1 cellular context compared by ENCODE assay signal in the genomic region with DNA sequence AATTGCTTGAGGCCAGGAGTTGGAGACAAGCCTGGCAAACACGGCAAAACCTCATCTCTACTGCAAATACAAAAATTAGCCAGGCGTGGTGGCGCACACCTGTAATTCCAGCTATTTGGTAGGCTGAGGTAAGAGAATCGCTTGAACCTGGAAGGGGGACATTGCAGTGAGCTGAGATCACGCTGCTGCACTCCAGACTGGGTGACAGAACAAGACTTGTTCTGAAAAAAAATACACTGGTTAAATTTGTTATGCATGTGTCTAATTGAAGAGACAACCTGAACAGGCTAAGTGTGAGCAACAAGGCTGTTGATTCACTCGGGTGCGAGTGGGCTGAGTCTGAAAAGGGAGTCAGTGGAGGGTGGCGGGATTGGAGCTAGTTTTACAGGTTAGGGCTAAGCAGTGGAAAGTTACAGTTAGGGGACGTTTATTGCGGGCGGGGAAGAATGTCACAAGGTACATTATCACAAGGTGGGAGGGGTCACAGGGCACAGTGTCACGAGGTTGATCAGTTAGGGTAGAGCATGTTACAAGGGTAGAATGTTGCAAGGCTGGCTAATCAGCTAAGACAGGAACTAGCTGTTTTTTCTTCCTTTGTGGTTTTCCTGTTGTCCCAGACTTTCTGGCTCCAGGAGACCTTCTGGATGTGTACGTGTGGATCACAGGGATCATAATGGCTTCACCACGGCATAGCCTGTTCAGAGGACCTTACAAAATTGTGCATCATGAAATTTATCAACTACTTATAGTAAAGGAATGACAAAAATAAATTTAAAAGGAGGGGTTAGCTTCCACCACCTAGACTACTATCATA.
TF ChIP-seq lines count a peak whose summit lies in the region.

No MANE protein-coding gene starts in this region.

TF ChIP-seq in K562, 482 proteins besides CTCF, POLR2A, EP300 and RAD21 (continued from another document and continues in another):
- peak; percentile 72; the same call in 1 of the 2 replicates for TF ChIP-seq JUND (IDR thresholded peaks at IDR 0.05; ENCODE audit: borderline replicate concordance, low read depth, low read length)
- peak; percentile 74; the same call in 2 of the 3 replicates for TF ChIP-seq JUND (tag; IDR thresholded peaks at IDR 0.05; ENCODE audit: borderline replicate concordance, low read depth, low read length)
- TF ChIP-seq, protein P1, sequence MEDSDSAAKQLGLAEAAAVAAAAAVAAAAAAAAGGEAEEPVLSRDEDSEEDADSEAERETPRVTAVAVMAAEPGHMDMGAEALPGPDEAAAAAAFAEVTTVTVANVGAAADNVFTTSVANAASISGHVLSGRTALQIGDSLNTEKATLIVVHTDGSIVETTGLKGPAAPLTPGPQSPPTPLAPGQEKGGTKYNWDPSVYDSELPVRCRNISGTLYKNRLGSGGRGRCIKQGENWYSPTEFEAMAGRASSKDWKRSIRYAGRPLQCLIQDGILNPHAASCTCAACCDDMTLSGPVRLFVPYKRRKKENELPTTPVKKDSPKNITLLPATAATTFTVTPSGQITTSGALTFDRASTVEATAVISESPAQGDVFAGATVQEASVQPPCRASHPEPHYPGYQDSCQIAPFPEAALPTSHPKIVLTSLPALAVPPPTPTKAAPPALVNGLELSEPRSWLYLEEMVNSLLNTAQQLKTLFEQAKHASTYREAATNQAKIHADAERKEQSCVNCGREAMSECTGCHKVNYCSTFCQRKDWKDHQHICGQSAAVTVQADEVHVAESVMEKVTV (CRISPR knock-in tag; IDR thresholded peaks at IDR 0.05), result peak; percentile 17; the same call in 1 of the 2 replicates
- TF ChIP-seq HDAC1 (IDR thresholded peaks at IDR 0.05), result peak in 1 of 2 experiments; percentile 59; a peak in 1 of 4 replicates
- no peak for TF ChIP-seq ZNF778 (CRISPR knock-in tag; IDR thresholded peaks at IDR 0.05)
- TF ChIP-seq, protein P2, sequence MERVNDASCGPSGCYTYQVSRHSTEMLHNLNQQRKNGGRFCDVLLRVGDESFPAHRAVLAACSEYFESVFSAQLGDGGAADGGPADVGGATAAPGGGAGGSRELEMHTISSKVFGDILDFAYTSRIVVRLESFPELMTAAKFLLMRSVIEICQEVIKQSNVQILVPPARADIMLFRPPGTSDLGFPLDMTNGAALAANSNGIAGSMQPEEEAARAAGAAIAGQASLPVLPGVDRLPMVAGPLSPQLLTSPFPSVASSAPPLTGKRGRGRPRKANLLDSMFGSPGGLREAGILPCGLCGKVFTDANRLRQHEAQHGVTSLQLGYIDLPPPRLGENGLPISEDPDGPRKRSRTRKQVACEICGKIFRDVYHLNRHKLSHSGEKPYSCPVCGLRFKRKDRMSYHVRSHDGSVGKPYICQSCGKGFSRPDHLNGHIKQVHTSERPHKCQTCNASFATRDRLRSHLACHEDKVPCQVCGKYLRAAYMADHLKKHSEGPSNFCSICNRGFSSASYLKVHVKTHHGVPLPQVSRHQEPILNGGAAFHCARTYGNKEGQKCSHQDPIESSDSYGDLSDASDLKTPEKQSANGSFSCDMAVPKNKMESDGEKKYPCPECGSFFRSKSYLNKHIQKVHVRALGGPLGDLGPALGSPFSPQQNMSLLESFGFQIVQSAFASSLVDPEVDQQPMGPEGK (CRISPR knock-in tag; IDR thresholded peaks at IDR 0.05; ENCODE audit: borderline replicate concordance), result peak; percentile 37; the same call in 1 of the 2 replicates
- no peak; the same call in 1 of the 2 replicates for TF ChIP-seq ELF2 (CRISPR knock-in tag; IDR thresholded peaks at IDR 0.05)
- TF ChIP-seq U2AF2 (optimal IDR thresholded peaks at IDR 0.05; ENCODE audit: low read depth, low read length), result no peak
- peak; percentile 73; the same call in 1 of the 2 replicates for TF ChIP-seq CTBP1 (IDR thresholded peaks at IDR 0.05; ENCODE audit: borderline replicate concordance)
- TF ChIP-seq, protein P3, sequence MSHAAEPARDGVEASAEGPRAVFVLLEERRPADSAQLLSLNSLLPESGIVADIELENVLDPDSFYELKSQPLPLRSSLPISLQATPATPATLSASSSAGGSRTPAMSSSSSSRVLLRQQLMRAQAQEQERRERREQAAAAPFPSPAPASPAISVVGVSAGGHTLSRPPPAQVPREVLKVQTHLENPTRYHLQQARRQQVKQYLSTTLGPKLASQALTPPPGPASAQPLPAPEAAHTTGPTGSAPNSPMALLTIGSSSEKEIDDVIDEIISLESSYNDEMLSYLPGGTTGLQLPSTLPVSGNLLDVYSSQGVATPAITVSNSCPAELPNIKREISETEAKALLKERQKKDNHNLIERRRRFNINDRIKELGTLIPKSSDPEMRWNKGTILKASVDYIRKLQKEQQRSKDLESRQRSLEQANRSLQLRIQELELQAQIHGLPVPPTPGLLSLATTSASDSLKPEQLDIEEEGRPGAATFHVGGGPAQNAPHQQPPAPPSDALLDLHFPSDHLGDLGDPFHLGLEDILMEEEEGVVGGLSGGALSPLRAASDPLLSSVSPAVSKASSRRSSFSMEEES (CRISPR knock-in tag; IDR thresholded peaks at IDR 0.05), result peak; percentile 96
- TF ChIP-seq, protein P4, sequence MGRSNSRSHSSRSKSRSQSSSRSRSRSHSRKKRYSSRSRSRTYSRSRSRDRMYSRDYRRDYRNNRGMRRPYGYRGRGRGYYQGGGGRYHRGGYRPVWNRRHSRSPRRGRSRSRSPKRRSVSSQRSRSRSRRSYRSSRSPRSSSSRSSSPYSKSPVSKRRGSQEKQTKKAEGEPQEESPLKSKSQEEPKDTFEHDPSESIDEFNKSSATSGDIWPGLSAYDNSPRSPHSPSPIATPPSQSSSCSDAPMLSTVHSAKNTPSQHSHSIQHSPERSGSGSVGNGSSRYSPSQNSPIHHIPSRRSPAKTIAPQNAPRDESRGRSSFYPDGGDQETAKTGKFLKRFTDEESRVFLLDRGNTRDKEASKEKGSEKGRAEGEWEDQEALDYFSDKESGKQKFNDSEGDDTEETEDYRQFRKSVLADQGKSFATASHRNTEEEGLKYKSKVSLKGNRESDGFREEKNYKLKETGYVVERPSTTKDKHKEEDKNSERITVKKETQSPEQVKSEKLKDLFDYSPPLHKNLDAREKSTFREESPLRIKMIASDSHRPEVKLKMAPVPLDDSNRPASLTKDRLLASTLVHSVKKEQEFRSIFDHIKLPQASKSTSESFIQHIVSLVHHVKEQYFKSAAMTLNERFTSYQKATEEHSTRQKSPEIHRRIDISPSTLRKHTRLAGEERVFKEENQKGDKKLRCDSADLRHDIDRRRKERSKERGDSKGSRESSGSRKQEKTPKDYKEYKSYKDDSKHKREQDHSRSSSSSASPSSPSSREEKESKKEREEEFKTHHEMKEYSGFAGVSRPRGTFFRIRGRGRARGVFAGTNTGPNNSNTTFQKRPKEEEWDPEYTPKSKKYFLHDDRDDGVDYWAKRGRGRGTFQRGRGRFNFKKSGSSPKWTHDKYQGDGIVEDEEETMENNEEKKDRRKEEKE (IDR thresholded peaks at IDR 0.05; ENCODE audit: borderline replicate concordance in 1 of 2, control insufficient read depth in 1 of 2, low read depth in 2 of 2, low read length in 1 of 2), result peak in 1 of 2 experiments; percentile 59; a peak in 1 of 4 replicates
- peak; percentile 89; the same call in 1 of the 2 replicates for TF ChIP-seq ESRRA (IDR thresholded peaks at IDR 0.05; ENCODE audit: borderline replicate concordance, low read depth)
- TF ChIP-seq ZNF583 (CRISPR knock-in tag; IDR thresholded peaks at IDR 0.05), result peak; percentile 48; the same call in 1 of the 2 replicates
- TF ChIP-seq ZNF77 (CRISPR knock-in tag; IDR thresholded peaks at IDR 0.05), result no peak
- TF ChIP-seq MYBL2 (IDR thresholded peaks at IDR 0.05; ENCODE audit: low read depth), result peak; percentile 87
- no peak for TF ChIP-seq MYBL2 (CRISPR knock-in tag; IDR thresholded peaks at IDR 0.05; ENCODE audit: borderline replicate concordance)
- no peak for TF ChIP-seq TAF15 (IDR thresholded peaks at IDR 0.05; ENCODE audit: low read depth, low read length)
- peak; percentile 92 for TF ChIP-seq SMAD4 (CRISPR knock-in tag; conservative IDR thresholded peaks at IDR 0.05)
- peak; percentile 65 for TF ChIP-seq FOXM1 (IDR thresholded peaks at IDR 0.05; ENCODE audit: low read depth)
- no peak for TF ChIP-seq FOXM1 (CRISPR knock-in tag; IDR thresholded peaks at IDR 0.05; ENCODE audit: low read depth)
- TF ChIP-seq ZNF24 (IDR thresholded peaks at IDR 0.05), result no peak
- TF ChIP-seq MAFG (tag; conservative IDR thresholded peaks at IDR 0.05), result no peak
- TF ChIP-seq DMBX1 (CRISPR knock-in tag; IDR thresholded peaks at IDR 0.05; ENCODE audit: borderline replicate concordance), result 0 out of 2 replicates have a peak, but pooled peaks have one; percentile 57
- TF ChIP-seq ZNF311 (CRISPR knock-in tag; IDR thresholded peaks at IDR 0.05), result peak; percentile 65
- peak; percentile 95 for TF ChIP-seq CC2D1A (IDR thresholded peaks at IDR 0.05)
- TF ChIP-seq NBN (IDR thresholded peaks at IDR 0.05; ENCODE audit: low read depth), result peak; percentile 90
- TF ChIP-seq, protein P5, sequence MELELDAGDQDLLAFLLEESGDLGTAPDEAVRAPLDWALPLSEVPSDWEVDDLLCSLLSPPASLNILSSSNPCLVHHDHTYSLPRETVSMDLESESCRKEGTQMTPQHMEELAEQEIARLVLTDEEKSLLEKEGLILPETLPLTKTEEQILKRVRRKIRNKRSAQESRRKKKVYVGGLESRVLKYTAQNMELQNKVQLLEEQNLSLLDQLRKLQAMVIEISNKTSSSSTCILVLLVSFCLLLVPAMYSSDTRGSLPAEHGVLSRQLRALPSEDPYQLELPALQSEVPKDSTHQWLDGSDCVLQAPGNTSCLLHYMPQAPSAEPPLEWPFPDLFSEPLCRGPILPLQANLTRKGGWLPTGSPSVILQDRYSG (tag; conservative IDR thresholded peaks at IDR 0.05; ENCODE audit: low read depth), result peak; percentile 71; the same call in 1 of the 2 replicates
- peak; percentile 88 for TF ChIP-seq NFATC3 (IDR thresholded peaks at IDR 0.05)
- no peak for TF ChIP-seq ZNF174 (CRISPR knock-in tag; IDR thresholded peaks at IDR 0.05)
- no peak for TF ChIP-seq ZNF785 (CRISPR knock-in tag; IDR thresholded peaks at IDR 0.05)
- TF ChIP-seq FOXA1 (IDR thresholded peaks at IDR 0.05; ENCODE audit: borderline replicate concordance), result no peak
- TF ChIP-seq, protein P6, sequence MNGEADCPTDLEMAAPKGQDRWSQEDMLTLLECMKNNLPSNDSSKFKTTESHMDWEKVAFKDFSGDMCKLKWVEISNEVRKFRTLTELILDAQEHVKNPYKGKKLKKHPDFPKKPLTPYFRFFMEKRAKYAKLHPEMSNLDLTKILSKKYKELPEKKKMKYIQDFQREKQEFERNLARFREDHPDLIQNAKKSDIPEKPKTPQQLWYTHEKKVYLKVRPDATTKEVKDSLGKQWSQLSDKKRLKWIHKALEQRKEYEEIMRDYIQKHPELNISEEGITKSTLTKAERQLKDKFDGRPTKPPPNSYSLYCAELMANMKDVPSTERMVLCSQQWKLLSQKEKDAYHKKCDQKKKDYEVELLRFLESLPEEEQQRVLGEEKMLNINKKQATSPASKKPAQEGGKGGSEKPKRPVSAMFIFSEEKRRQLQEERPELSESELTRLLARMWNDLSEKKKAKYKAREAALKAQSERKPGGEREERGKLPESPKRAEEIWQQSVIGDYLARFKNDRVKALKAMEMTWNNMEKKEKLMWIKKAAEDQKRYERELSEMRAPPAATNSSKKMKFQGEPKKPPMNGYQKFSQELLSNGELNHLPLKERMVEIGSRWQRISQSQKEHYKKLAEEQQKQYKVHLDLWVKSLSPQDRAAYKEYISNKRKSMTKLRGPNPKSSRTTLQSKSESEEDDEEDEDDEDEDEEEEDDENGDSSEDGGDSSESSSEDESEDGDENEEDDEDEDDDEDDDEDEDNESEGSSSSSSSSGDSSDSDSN (IDR thresholded peaks at IDR 0.05; ENCODE audit: borderline replicate concordance in 1 of 2, low read depth in 2 of 2, low read length in 2 of 2), result peak in 1 of 2 experiments; percentile 50; a peak in 1 of 4 replicates
- TF ChIP-seq MTA3 (IDR thresholded peaks at IDR 0.05; ENCODE audit: borderline replicate concordance), result peak; percentile 79; the same call in 1 of the 2 replicates
- TF ChIP-seq HNRNPH1 (optimal IDR thresholded peaks at IDR 0.05; ENCODE audit: low read depth, low read length), result no peak
- no peak for TF ChIP-seq ZFX (CRISPR knock-in tag; IDR thresholded peaks at IDR 0.05)
- peak in 1 of 2 experiments; percentile 86; a peak in 2 of 4 replicates for TF ChIP-seq TBL1XR1 (IDR thresholded peaks at IDR 0.05; ENCODE audit: low read length in 2 of 2)
- TF ChIP-seq SMC3 (conservative IDR thresholded peaks at IDR 0.05; ENCODE audit: insufficient read depth, low read depth, low read length), result 0 out of 2 replicates have a peak, but pooled peaks have one; percentile 15
- TF ChIP-seq MED1 (CRISPR knock-in tag; IDR thresholded peaks at IDR 0.05; ENCODE audit: borderline replicate concordance), result no peak
- peak; percentile 69; the same call in 1 of the 2 replicates for TF ChIP-seq FOXJ2 (tag; IDR thresholded peaks at IDR 0.05)
- 0 out of 2 replicates have a peak, but pooled peaks have one; percentile 14 for TF ChIP-seq ZNF41 (CRISPR knock-in tag; conservative IDR thresholded peaks at IDR 0.05)
- peak; percentile 87 for TF ChIP-seq BRD9 (IDR thresholded peaks at IDR 0.05; ENCODE audit: low read depth, partially characterized antibody)
- peak; percentile 88 for TF ChIP-seq EP400 (IDR thresholded peaks at IDR 0.05)
- TF ChIP-seq NCOA1 (IDR thresholded peaks at IDR 0.05; ENCODE audit: low read depth), result peak; percentile 93
- peak; percentile 40; the same call in 1 of the 2 replicates for TF ChIP-seq TCF7L2 (IDR thresholded peaks at IDR 0.05; ENCODE audit: low read depth, low read length)
- 0 out of 2 replicates have a peak, but pooled peaks have one; percentile 7 for TF ChIP-seq GTF2E2 (tag; IDR thresholded peaks at IDR 0.05)
- TF ChIP-seq CEBPB (tag; IDR thresholded peaks at IDR 0.05), result peak; percentile 98
- TF ChIP-seq, protein P7, sequence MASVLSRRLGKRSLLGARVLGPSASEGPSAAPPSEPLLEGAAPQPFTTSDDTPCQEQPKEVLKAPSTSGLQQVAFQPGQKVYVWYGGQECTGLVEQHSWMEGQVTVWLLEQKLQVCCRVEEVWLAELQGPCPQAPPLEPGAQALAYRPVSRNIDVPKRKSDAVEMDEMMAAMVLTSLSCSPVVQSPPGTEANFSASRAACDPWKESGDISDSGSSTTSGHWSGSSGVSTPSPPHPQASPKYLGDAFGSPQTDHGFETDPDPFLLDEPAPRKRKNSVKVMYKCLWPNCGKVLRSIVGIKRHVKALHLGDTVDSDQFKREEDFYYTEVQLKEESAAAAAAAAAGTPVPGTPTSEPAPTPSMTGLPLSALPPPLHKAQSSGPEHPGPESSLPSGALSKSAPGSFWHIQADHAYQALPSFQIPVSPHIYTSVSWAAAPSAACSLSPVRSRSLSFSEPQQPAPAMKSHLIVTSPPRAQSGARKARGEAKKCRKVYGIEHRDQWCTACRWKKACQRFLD (CRISPR knock-in tag; IDR thresholded peaks at IDR 0.05), result peak; percentile 93
- no peak for TF ChIP-seq ZNF444 (CRISPR knock-in tag; IDR thresholded peaks at IDR 0.05)
- peak; percentile 62; the same call in 1 of the 2 replicates for TF ChIP-seq MBD2 (IDR thresholded peaks at IDR 0.05; ENCODE audit: borderline replicate concordance, low read depth)
- 0 out of 2 replicates have a peak, but pooled peaks have one; percentile 80 for TF ChIP-seq HDGF (IDR thresholded peaks at IDR 0.05)
- TF ChIP-seq PCBP1 (IDR thresholded peaks at IDR 0.05; ENCODE audit: low read depth, low read length, poor library complexity, severe bottlenecking), result no peak
- peak; percentile 56; the same call in 1 of the 2 replicates for TF ChIP-seq TAF7 (tag; IDR thresholded peaks at IDR 0.05)
- peak; percentile 99 to 100 for TF ChIP-seq ARNT (IDR thresholded peaks at IDR 0.05)
- peak; percentile 58; the same call in 1 of the 2 replicates for TF ChIP-seq FOXP1 (CRISPR knock-in tag; IDR thresholded peaks at IDR 0.05)
- TF ChIP-seq POLR2B (IDR thresholded peaks at IDR 0.05; ENCODE audit: low read depth, partially characterized antibody), result peak; percentile 64
- no peak; the same call in 1 of the 2 replicates for TF ChIP-seq HCFC1 (IDR thresholded peaks at IDR 0.05; ENCODE audit: low read depth, low read length)
